20 cellular contexts compared by ENCODE assay signal in the genomic region with DNA sequence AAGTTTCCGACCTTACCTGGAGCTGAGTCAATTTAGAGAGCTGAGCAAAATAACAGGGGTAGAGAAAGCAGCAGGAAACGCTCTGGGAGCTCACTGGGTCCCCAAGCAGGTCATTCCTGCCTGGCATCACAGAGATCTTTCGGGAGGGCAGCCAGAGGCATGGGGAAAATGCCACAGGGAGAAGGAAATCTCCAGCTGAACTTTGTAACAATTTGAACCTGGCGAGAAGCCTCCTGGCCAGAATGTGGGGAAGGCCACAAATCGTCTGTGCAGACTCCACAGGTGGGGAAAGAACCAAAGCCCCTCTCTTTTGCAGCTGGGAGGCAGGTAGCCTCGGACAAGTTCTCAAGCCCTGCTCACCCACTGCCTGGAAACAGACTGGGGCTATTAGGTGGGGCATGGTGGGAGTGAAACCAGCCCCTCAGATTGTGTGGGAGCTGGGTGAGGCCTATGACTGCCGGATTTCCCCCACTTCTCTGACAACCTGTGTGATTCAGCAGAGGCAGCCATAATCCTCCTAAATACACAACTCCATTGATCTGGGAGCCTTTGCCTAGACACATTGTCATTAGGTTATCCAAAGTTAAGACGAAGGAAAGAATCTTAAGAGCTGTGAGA. TPM values are rescaled to one million over a fixed set of nuclear protein-coding genes. Genes with fewer than 3 reads are reported as not detected.
A peak's percentile ranks its signal among the peaks of the same experiment; 100 is the strongest.
DNase-seq lines count a peak whose midpoint lies in the region; ATAC-seq lines count a peak whose summit lies in the region.
"Had no signal": no experiment of that assay in that cellular context is flagged by ENCODE, and none has a peak within 500 bp of the region (broad histone marks: within the 10 kb centered on the region; RNA-seq: fewer than 3 reads in every experiment).

No MANE protein-coding gene starts in this region.

- peak overlapping the region; percentile 44 for H3K27ac Mint-ChIP-seq in activated naive CD8-positive, alpha-beta T cell treated with anti-CD3 and anti-CD28 coated beads, Interleukin-2, amount 50 U/mL, for 24 hours
- H3K27ac Mint-ChIP-seq: progenitor cell of endocrine pancreas had no signal

- ATAC-seq in activated T-cell treated with anti-CD3 and anti-CD28 coated beads, Interleukin-2, amount 50 U/mL, for 4 hours, result peak; percentile 23 to 52
- ATAC-seq in activated naive CD8-positive, alpha-beta T cell treated with anti-CD3 and anti-CD28 coated beads, Interleukin-2, amount 50 U/mL, for 24 hours, result peak; percentile 72
- ATAC-seq in GM21447 (IDR thresholded peaks at IDR 0.05; ENCODE audit: unreplicated experiment), result no peak
- ATAC-seq: upper lobe of right lung had no signal

- H3K9me3 Mint-ChIP-seq in activated T-cell treated with anti-CD3 and anti-CD28 coated beads, Interleukin-2, amount 50 U/mL, for 4 hours, result peaks cover 13% of the 10 kb centered on the region
- H3K9me3 Mint-ChIP-seq in activated naive CD8-positive, alpha-beta T cell treated with anti-CD3 and anti-CD28 coated beads, Interleukin-2, amount 50 U/mL, for 24 hours, result peaks cover 17% of the 10 kb centered on the region
- H3K9me3 Mint-ChIP-seq: HFFc6 had no signal

- H3K4me1 Mint-ChIP-seq in activated T-cell treated with anti-CD3 and anti-CD28 coated beads, Interleukin-2, amount 50 U/mL, for 4 hours (ENCODE audit: low read depth), result peaks cover 58% of the 10 kb centered on the region
- peaks cover 66% of the 10 kb centered on the region for H3K4me1 Mint-ChIP-seq in activated naive CD8-positive, alpha-beta T cell treated with anti-CD3 and anti-CD28 coated beads, Interleukin-2, amount 50 U/mL, for 24 hours

- no peak for DNase-seq in activated T-cell treated with anti-CD3 and anti-CD28 coated beads, Interleukin-2, amount 50 U/mL, for 4 hours
- DNase-seq in activated T-cell treated with anti-CD3 and anti-CD28 coated beads for 4 hours, result no peak
- peak; percentile 98 for DNase-seq in GOT3 (lab: John Stamatoyannopoulos, UW)
- DNase-seq in activated naive CD8-positive, alpha-beta T cell treated with anti-CD3 and anti-CD28 coated beads, Interleukin-2, amount 50 U/mL, for 24 hours, result peak; percentile 14
- peak in 5 of 6 experiments; percentile 2 to 96 (median 90) for DNase-seq in stimulated activated naive CD4-positive, alpha-beta T cell (lab: John Stamatoyannopoulos, UW)
- DNase-seq in HCEC 1CT, result no peak
- DNase-seq in NCI-H187 treated with DMSO at 0.1 percent for 48 hours (lab: John Stamatoyannopoulos, UW), result no peak
- DNase-seq: effector CD4-positive, alpha-beta T cell; EL; heart right ventricle; HFFc6; mammary epithelial cell; NCI-H187; NCI-H526 treated with DMSO at 0.1 percent for 48 hours; sigmoid colon; SJCRH30; substantia nigra; upper lobe of right lung had no signal

- H3K27me3 Mint-ChIP-seq in activated T-cell treated with anti-CD3 and anti-CD28 coated beads, Interleukin-2, amount 50 U/mL, for 4 hours (ENCODE audit: low read depth), result no peaks in the 10 kb centered on the region
- H3K27me3 Mint-ChIP-seq in activated naive CD8-positive, alpha-beta T cell treated with anti-CD3 and anti-CD28 coated beads, Interleukin-2, amount 50 U/mL, for 24 hours, result no peaks in the 10 kb centered on the region
- H3K27me3 Mint-ChIP-seq: progenitor cell of endocrine pancreas had no signal

- no peak overlapping the region for H3K4me3 Mint-ChIP-seq in activated T-cell treated with anti-CD3 and anti-CD28 coated beads, Interleukin-2, amount 50 U/mL, for 4 hours
- no peak overlapping the region for H3K4me3 Mint-ChIP-seq in activated naive CD8-positive, alpha-beta T cell treated with anti-CD3 and anti-CD28 coated beads, Interleukin-2, amount 50 U/mL, for 24 hours
- H3K4me3 Mint-ChIP-seq: HFFc6 had no signal

- H3K36me3 Mint-ChIP-seq in activated T-cell treated with anti-CD3 and anti-CD28 coated beads, Interleukin-2, amount 50 U/mL, for 4 hours (ENCODE audit: insufficient read depth), result peaks cover 77% of the 10 kb centered on the region
- H3K36me3 Mint-ChIP-seq in activated naive CD8-positive, alpha-beta T cell treated with anti-CD3 and anti-CD28 coated beads, Interleukin-2, amount 50 U/mL, for 24 hours (ENCODE audit: low read depth), result peaks cover 72% of the 10 kb centered on the region

RNA-seq across cellular contexts. Expression of a gene that starts 53.9 kb away (rescaled TPM):
- total RNA-seq in activated T-cell treated with anti-CD3 and anti-CD28 coated beads, Interleukin-2, amount 50 U/mL, for 4 hours, result 10 to 100 TPM; 20.6 to 22.3 (median 21.4) TPM

Comparison
In these comparisons a context has a peak if more than half of its experiments do, and no peak if none do; other contexts are left out.
1. DNase-seq: peak in GOT3 (single experiment), activated naive CD8-positive, alpha-beta T cell treated with anti-CD3 and anti-CD28 coated beads, Interleukin-2, amount 50 U/mL, for 24 hours (single experiment) and stimulated activated naive CD4-positive, alpha-beta T cell (5 of 6); none in activated T-cell treated with anti-CD3 and anti-CD28 coated beads, Interleukin-2, amount 50 U/mL, for 4 hours (single experiment), activated T-cell treated with anti-CD3 and anti-CD28 coated beads for 4 hours (single experiment), HCEC 1CT (single experiment) and NCI-H187 treated with DMSO at 0.1 percent for 48 hours (single experiment).